In genomic region chr2:21916934-21917522, GRCh38 we compare ENCODE assay signal across 25 cellular contexts.
DNase-seq lines count a peak whose midpoint lies in the region; ATAC-seq, FAIRE-seq and TF ChIP-seq lines count a peak whose summit lies in the region.
"Had no signal": no experiment of that assay in that cellular context is flagged by ENCODE, and none has a peak within 500 bp of the region (broad histone marks: within the 10 kb centered on the region; RNA-seq: fewer than 3 reads in every experiment).

No MANE protein-coding gene starts in this region.

- no peak for FAIRE-seq in A549 (lab: Jason Lieb, UNC)
- FAIRE-seq: pancreas had no signal

- intact Hi-C loops in activated T-helper 2 cell treated with anti-CD3 and anti-CD28 coated beads, Interferon-gamma antibody, Interleukin-2, Interleukin-4, amounts not matched to agents 10 μg/mL and 5 μg/mL and 100 μg/mL, durations not matched to agents 14 hours and 24 hours and 36 hours (cut with micrococcal nuclease) = no loop called here

- H2BK120ac ChIP-seq in neuronal stem cell (ENCODE audit: low read depth, low read length) = no peak overlapping the region

- no peaks in the 10 kb centered on the region for H3K27me3 Mint-ChIP-seq in GM23338 (ENCODE audit: insufficient read depth, low read depth, poor library complexity)
- H3K27me3 Mint-ChIP-seq in glutamatergic neuron (ENCODE audit: unreplicated experiment) = no peaks in the 10 kb centered on the region
- H3K27me3 Mint-ChIP-seq in activated T-helper 2 cell treated with anti-CD3 and anti-CD28 coated beads, Interferon-gamma antibody, Interleukin-2, Interleukin-4, amounts not matched to agents 10 μg/mL and 5 μg/mL and 100 μg/mL, durations not matched to agents 14 hours and 24 hours and 36 hours (ENCODE audit: low read depth) = no peaks in the 10 kb centered on the region
- H3K27me3 Mint-ChIP-seq: naive thymus-derived CD4-positive, alpha-beta T cell had no signal

- TF ChIP-seq CTCF in A549 (IDR thresholded peaks at IDR 0.05) (no peak), GM23338 (conservative IDR thresholded peaks at IDR 0.05; ENCODE audit: low read depth in 2 of 2) (no peak), kidney epithelial cell (IDR thresholded peaks at IDR 0.05; ENCODE audit: insufficient read depth, low read length, poor library complexity, severe bottlenecking) (peak; percentile 13), glutamatergic neuron (IDR thresholded peaks at IDR 0.05; ENCODE audit: partially characterized antibody, unreplicated experiment) (no peak)

- no peak overlapping the region for H3K18ac ChIP-seq in neuronal stem cell (ENCODE audit: low read length)

- no peak for TF ChIP-seq RAD21 in A549 (conservative IDR thresholded peaks at IDR 0.05 in 1 of 2, IDR thresholded peaks at IDR 0.05 in 1 of 2)

- POLR2A ChIA-PET in A549 (lab: Yijun Ruan, JAX) = no interaction called here

- no peak overlapping the region for H2BK5ac ChIP-seq in neuronal stem cell (ENCODE audit: low read length)

- H3K9me3 ChIP-seq in A549 = peaks cover 3% of the 10 kb centered on the region; the same call in 1 of the 3 replicates
- no peaks in the 10 kb centered on the region for H3K9me3 ChIP-seq in neuronal stem cell (replicated peaks in 1 of 2; ENCODE audit: control insufficient read depth in 2 of 2, insufficient read depth in 1 of 2, low read depth in 1 of 2, low read length in 2 of 2)
- H3K9me3 ChIP-seq: gastroesophageal sphincter, pancreas, sigmoid colon had no signal

- H3K27me3 ChIP-seq in GM23338 (ENCODE audit: insufficient read depth) (no peaks in the 10 kb centered on the region), kidney epithelial cell (ENCODE audit: control insufficient read depth, insufficient read depth, low read length) (no peaks in the 10 kb centered on the region), neuronal stem cell (ENCODE audit: control insufficient read depth in 3 of 3, insufficient read depth in 3 of 3, low read depth in 1 of 3, low read length in 3 of 3) (no peaks in the 10 kb centered on the region)
- H3K27me3 ChIP-seq: gastroesophageal sphincter, sigmoid colon had no signal

- no peak overlapping the region for H3K14ac ChIP-seq in neuronal stem cell (ENCODE audit: low read length)

- H3K27ac Mint-ChIP-seq in GM23338 (no peak overlapping the region), glutamatergic neuron (ENCODE audit: unreplicated experiment) (no peak overlapping the region)
- H3K27ac Mint-ChIP-seq in activated T-helper 2 cell treated with anti-CD3 and anti-CD28 coated beads, Interferon-gamma antibody, Interleukin-2, Interleukin-4, amounts not matched to agents 10 μg/mL and 5 μg/mL and 100 μg/mL, durations not matched to agents 14 hours and 24 hours and 36 hours = no peak overlapping the region
- H3K27ac Mint-ChIP-seq: CD14-positive monocyte; naive thymus-derived CD4-positive, alpha-beta T cell; T-helper 2 cell treated with Interferon-gamma antibody and Interleukin-4, amounts not matched to agents 5 μg/mL and 100 μg/mL, for 36 hours; WTC11 had no signal

- no peak for TF ChIP-seq EP300 in A549 (IDR thresholded peaks at IDR 0.05)

- H3K36me3 ChIP-seq in GM23338 (ENCODE audit: insufficient read depth) (no peaks in the 10 kb centered on the region; the same call in 1 of the 2 replicates), kidney epithelial cell (ENCODE audit: control insufficient read depth, insufficient read depth, low read length) (no peaks in the 10 kb centered on the region), neuronal stem cell (replicated peaks in 1 of 2; ENCODE audit: control insufficient read depth in 2 of 2, insufficient read depth in 2 of 2, low read length in 2 of 2) (no peaks in the 10 kb centered on the region)
- H3K36me3 ChIP-seq: gastroesophageal sphincter, pancreas, sigmoid colon had no signal

- H3K23ac ChIP-seq in neuronal stem cell (ENCODE audit: low read depth, low read length, poor library complexity) = no peak overlapping the region

- H2BK12ac ChIP-seq in neuronal stem cell (ENCODE audit: low read length) = no peak overlapping the region

- no peak overlapping the region for H3K4me2 ChIP-seq in A549
- H3K4me2 ChIP-seq in GM23338 = no peak overlapping the region
- H3K4me2 ChIP-seq in neuronal stem cell (ENCODE audit: insufficient read depth, low read length, poor library complexity, severe bottlenecking) = no peak overlapping the region

- H3K4me3 Mint-ChIP-seq in GM23338 (no peak overlapping the region), glutamatergic neuron (ENCODE audit: unreplicated experiment) (no peak overlapping the region)
- H3K4me3 Mint-ChIP-seq in activated T-helper 2 cell treated with anti-CD3 and anti-CD28 coated beads, Interferon-gamma antibody, Interleukin-2, Interleukin-4, amounts not matched to agents 10 μg/mL and 5 μg/mL and 100 μg/mL, durations not matched to agents 14 hours and 24 hours and 36 hours (ENCODE audit: low read depth) = no peak overlapping the region
- H3K4me3 Mint-ChIP-seq: CD14-positive monocyte; naive thymus-derived CD4-positive, alpha-beta T cell; T-helper 2 cell treated with Interferon-gamma antibody and Interleukin-4, amounts not matched to agents 5 μg/mL and 100 μg/mL, for 36 hours; WTC11 had no signal

- no peaks in the 10 kb centered on the region for H3K9me3 Mint-ChIP-seq in GM23338
- no peaks in the 10 kb centered on the region for H3K9me3 Mint-ChIP-seq in glutamatergic neuron (ENCODE audit: unreplicated experiment)
- H3K9me3 Mint-ChIP-seq in activated T-helper 2 cell treated with anti-CD3 and anti-CD28 coated beads, Interferon-gamma antibody, Interleukin-2, Interleukin-4, amounts not matched to agents 10 μg/mL and 5 μg/mL and 100 μg/mL, durations not matched to agents 14 hours and 24 hours and 36 hours = peaks cover 5% of the 10 kb centered on the region

- H2AK5ac ChIP-seq in neuronal stem cell (ENCODE audit: low read depth, low read length) = no peak overlapping the region

- H3K79me1 ChIP-seq in neuronal stem cell (ENCODE audit: low read depth, low read length) = no peaks in the 10 kb centered on the region

- H3F3A ChIP-seq in GM23338 (replicated peaks; ENCODE audit: low read depth) = no peaks in the 10 kb centered on the region

- H4K91ac ChIP-seq in neuronal stem cell (ENCODE audit: low read depth, low read length, poor library complexity) = no peak overlapping the region

- no peak overlapping the region for H3K4me3 ChIP-seq in A549
- H3K4me3 ChIP-seq in GM23338 = no peak overlapping the region
- no peak overlapping the region for H3K4me3 ChIP-seq in kidney epithelial cell (ENCODE audit: low read depth, low read length)
- no peak overlapping the region for H3K4me3 ChIP-seq in neuronal stem cell (ENCODE audit: low read length in 2 of 2)
- H3K4me3 ChIP-seq: gastroesophageal sphincter, pancreas, sigmoid colon had no signal

- no peak overlapping the region for H3K9ac ChIP-seq in neuronal stem cell (ENCODE audit: low read depth, low read length, poor library complexity)

- H4K8ac ChIP-seq in neuronal stem cell (ENCODE audit: low read depth, low read length) = no peak overlapping the region

- H3K79me2 ChIP-seq in GM23338 (replicated peaks; ENCODE audit: insufficient read depth) = no peaks in the 10 kb centered on the region

- H4K20me1 ChIP-seq in GM23338 (replicated peaks; ENCODE audit: insufficient read depth) = no peaks in the 10 kb centered on the region

- no peak for DNase-seq in A549 (ENCODE audit: low read depth in 1 of 2, low spot score in 1 of 2)
- DNase-seq in GM23338 (ENCODE audit: low spot score) = no peak
- DNase-seq in NCI-H524 treated with DMSO at 0.1 percent for 48 hours (lab: John Stamatoyannopoulos, UW) = peak; percentile 7
- no peak for DNase-seq in kidney epithelial cell (ENCODE audit: low read depth)
- DNase-seq in activated CD4-positive, alpha-beta T cell treated with anti-CD3 and anti-CD28 coated beads for 4 hours = no peak
- DNase-seq in neuronal stem cell (ENCODE audit: low spot score) = no peak
- no peak for DNase-seq in glutamatergic neuron
- DNase-seq in activated T-helper 2 cell treated with anti-CD3 and anti-CD28 coated beads, Interferon-gamma antibody, Interleukin-2, Interleukin-4, amounts not matched to agents 10 μg/mL and 5 μg/mL and 100 μg/mL, durations not matched to agents 14 hours and 24 hours and 36 hours (ENCODE audit: low spot score) = no peak
- DNase-seq: activated CD4-positive, alpha-beta T cell treated with anti-CD3 and anti-CD28 coated beads, Interleukin-2, amount 50 U/mL, for 48 hours; activated effector memory CD4-positive, alpha-beta T cell treated with anti-CD3 and anti-CD28 coated beads, Interleukin-2, amount 50 U/mL, for 16 hours; effector CD8-positive, alpha-beta T cell; GDM1; mesendoderm; naive thymus-derived CD4-positive, alpha-beta T cell; NCI-H1417 treated with DMSO at 0.1 percent for 48 hours; NCI-H748 treated with DMSO at 0.1 percent for 48 hours; pancreas; sigmoid colon; stimulated activated CD4-positive, alpha-beta T cell treated with anti-CD3 and anti-CD28 coated beads, Interleukin-15, amount 100 ng/mL, for 24 hours; stimulated activated CD8-positive, alpha-beta memory T cell treated with anti-CD3 and anti-CD28 coated beads, Interleukin-4, amount 100 ng/mL, for 48 hours; trophoblast cell had no signal

- H3K4ac ChIP-seq in neuronal stem cell (ENCODE audit: low read length) = no peak overlapping the region

- H3K9me2 ChIP-seq in GM23338 (ENCODE audit: insufficient read depth) = no peaks in the 10 kb centered on the region

- WGBS in A549 (ENCODE audit: missing lambda C conversion rate) = 3% methylated on average over 6 of the region's 6 CpGs
- WGBS in neuronal stem cell (ENCODE audit: extremely low coverage in 2 of 2, insufficient read length in 2 of 2, insufficient replicate concordance in 1 of 2), 2 donors = no CpG with 5 or more reads among the region's 6 CpGs

- H3K4me1 Mint-ChIP-seq in GM23338 = no peaks in the 10 kb centered on the region
- peaks cover 5% of the 10 kb centered on the region for H3K4me1 Mint-ChIP-seq in glutamatergic neuron (ENCODE audit: low read depth, unreplicated experiment)
- H3K4me1 Mint-ChIP-seq in activated T-helper 2 cell treated with anti-CD3 and anti-CD28 coated beads, Interferon-gamma antibody, Interleukin-2, Interleukin-4, amounts not matched to agents 10 μg/mL and 5 μg/mL and 100 μg/mL, durations not matched to agents 14 hours and 24 hours and 36 hours (ENCODE audit: low read depth) = no peaks in the 10 kb centered on the region
- H3K4me1 Mint-ChIP-seq: CD14-positive monocyte; naive thymus-derived CD4-positive, alpha-beta T cell; WTC11 had no signal

- H3K4me1 ChIP-seq in A549 (no peaks in the 10 kb centered on the region), GM23338 (ENCODE audit: insufficient read depth) (no peaks in the 10 kb centered on the region), neuronal stem cell (ENCODE audit: control insufficient read depth in 2 of 2, insufficient read depth in 1 of 2, low read depth in 1 of 2, low read length in 2 of 2) (no peaks in the 10 kb centered on the region)
- H3K4me1 ChIP-seq: gastroesophageal sphincter, pancreas, sigmoid colon had no signal

- ATAC-seq in A549 (no peak), GM23338 (no peak)
- ATAC-seq: gastroesophageal sphincter; naive thymus-derived CD4-positive, alpha-beta T cell; pancreas; WTC11 had no signal

- CTCF ChIA-PET in A549 (lab: Yijun Ruan, JAX) = no interaction called here

- H3K36me3 Mint-ChIP-seq in GM23338 (ENCODE audit: low read depth) (no peaks in the 10 kb centered on the region), glutamatergic neuron (ENCODE audit: unreplicated experiment) (no peaks in the 10 kb centered on the region)
- no peaks in the 10 kb centered on the region for H3K36me3 Mint-ChIP-seq in activated T-helper 2 cell treated with anti-CD3 and anti-CD28 coated beads, Interferon-gamma antibody, Interleukin-2, Interleukin-4, amounts not matched to agents 10 μg/mL and 5 μg/mL and 100 μg/mL, durations not matched to agents 14 hours and 24 hours and 36 hours (ENCODE audit: low read depth)
- H3K36me3 Mint-ChIP-seq: CD14-positive monocyte; naive thymus-derived CD4-positive, alpha-beta T cell; WTC11 had no signal

- H2AFZ ChIP-seq in GM23338 (no peak overlapping the region), neuronal stem cell (ENCODE audit: low read length) (no peak overlapping the region)

- H3K27ac ChIP-seq in A549 = no peak overlapping the region
- H3K27ac ChIP-seq in GM23338 (ENCODE audit: low read depth) = no peak overlapping the region
- H3K27ac ChIP-seq in neuronal stem cell (replicated peaks; ENCODE audit: low read length) = no peak overlapping the region
- H3K27ac ChIP-seq: gastroesophageal sphincter, pancreas, sigmoid colon had no signal

- no peak overlapping the region for H2BK15ac ChIP-seq in neuronal stem cell (ENCODE audit: low read length)

- no peak for TF ChIP-seq POLR2A in A549 (IDR thresholded peaks at IDR 0.05; ENCODE audit: low read length)
